ENCODE assay signal across 22 cellular contexts in genomic region chr18:54327818-54328217, GRCh38. TPM values are rescaled to one million over a fixed set of nuclear protein-coding genes. Genes with fewer than 3 reads are reported as not detected.
DNase-seq lines count a peak whose midpoint lies in the region; ATAC-seq, FAIRE-seq and TF ChIP-seq lines count a peak whose summit lies in the region.
"Had no signal": no experiment of that assay in that cellular context is flagged by ENCODE, and none has a peak within 500 bp of the region (broad histone marks: within the 10 kb centered on the region; RNA-seq: fewer than 3 reads in every experiment).

No MANE protein-coding gene starts in this region.

- 69% methylated on average over 4 of the region's 4 CpGs for WGBS in mammary epithelial cell (ENCODE audit: low coverage, missing lambda C conversion rate)

- no peak overlapping the region for H3K27ac Mint-ChIP-seq in naive thymus-derived CD8-positive, alpha-beta T cell
- H3K27ac Mint-ChIP-seq: CD4-positive, alpha-beta T cell had no signal

- H3K9me3 ChIP-seq in OCI-LY3 (ENCODE audit: insufficient read depth, low read length), result no peaks in the 10 kb centered on the region
- no peaks in the 10 kb centered on the region for H3K9me3 ChIP-seq in mammary epithelial cell (replicated peaks; ENCODE audit: insufficient read depth, low read length)
- H3K9me3 ChIP-seq in keratinocyte (ENCODE audit: control insufficient read depth, low read depth, low read length), result no peaks in the 10 kb centered on the region
- H3K9me3 ChIP-seq: BLaER1, Caco-2 had no signal

- intact Hi-C loops in mammary epithelial cell (cut with micrococcal nuclease), result no loop called here

- in situ Hi-C loops in mammary epithelial cell (cut with MboI; ENCODE audit: low sequenced_read_pairs in 2 of 2), result no loop called here
- in situ Hi-C loops in GM13977 (cut with MboI; ENCODE audit: low pct_unique_long_range_greater_than_20kb, low sequenced_read_pairs, unreplicated experiment), result no loop called here

- no peaks in the 10 kb centered on the region for H3K9me1 ChIP-seq in keratinocyte (ENCODE audit: control insufficient read depth, extremely low read depth, insufficient read depth, low read length)

- POLR2A ChIA-PET in naive thymus-derived CD8-positive, alpha-beta T cell (lab: Charles Lee), result no interaction called here

- CTCF ChIA-PET in mammary epithelial cell (lab: Charles Lee; ENCODE audit: low non-redundant PET), result no interaction called here

- H3K4me2 ChIP-seq in OCI-LY3 (ENCODE audit: low read length) (peak overlapping the region; percentile 36), mammary epithelial cell (ENCODE audit: insufficient read depth, low read depth, low read length) (no peak overlapping the region), keratinocyte (ENCODE audit: control insufficient read depth, extremely low read depth, insufficient read depth, low read depth, low read length) (no peak overlapping the region)
- H3K4me2 ChIP-seq: BLaER1 had no signal

- H3K9ac ChIP-seq in OCI-LY3 (ENCODE audit: low read length), result no peak overlapping the region
- H3K9ac ChIP-seq in mammary epithelial cell (ENCODE audit: insufficient read depth, low read length), result no peak overlapping the region
- H3K9ac ChIP-seq in keratinocyte (ENCODE audit: control insufficient read depth, extremely low read depth, insufficient read depth, low read length), result no peak overlapping the region
- H3K9ac ChIP-seq: BLaER1 had no signal

- H3K27me3 ChIP-seq in OCI-LY3 (ENCODE audit: low read depth, low read length), result no peaks in the 10 kb centered on the region
- H3K27me3 ChIP-seq in mammary epithelial cell (ENCODE audit: insufficient read depth, low read length), result no peaks in the 10 kb centered on the region
- H3K27me3 ChIP-seq in keratinocyte (ENCODE audit: control insufficient read depth, extremely low read depth, insufficient read depth, low read length), result no peaks in the 10 kb centered on the region
- H3K27me3 ChIP-seq: BLaER1 had no signal

- H3K4me3 ChIP-seq in OCI-LY3 (ENCODE audit: low read length), result no peak overlapping the region
- no peak overlapping the region for H3K4me3 ChIP-seq in mammary epithelial cell (replicated peaks in 1 of 3; ENCODE audit: insufficient read depth in 1 of 3, low read depth in 2 of 3, low read length in 3 of 3)
- H3K4me3 ChIP-seq in keratinocyte (ENCODE audit: control insufficient read depth in 2 of 3, extremely low read depth in 1 of 3, insufficient read depth in 2 of 3, low read depth in 1 of 3, low read length in 3 of 3), result no peak overlapping the region
- H3K4me3 ChIP-seq: BLaER1 had no signal

- dilution Hi-C loops in mammary epithelial cell (cut with HindIII; ENCODE audit: low sequenced_read_pairs) (no loop called here), keratinocyte (cut with MboI; ENCODE audit: extremely low pct_ligation_motif_present, low sequenced_read_pairs) (no loop called here)

- no peaks in the 10 kb centered on the region for H3K79me2 ChIP-seq in OCI-LY3 (ENCODE audit: low read length)
- H3K79me2 ChIP-seq in mammary epithelial cell (ENCODE audit: insufficient read depth, low read length), result no peaks in the 10 kb centered on the region
- no peaks in the 10 kb centered on the region for H3K79me2 ChIP-seq in keratinocyte (ENCODE audit: control insufficient read depth, insufficient read depth, low read length)

- H3K4me1 ChIP-seq in OCI-LY3 (ENCODE audit: low read length) (peaks cover 47% of the 10 kb centered on the region), mammary epithelial cell (ENCODE audit: insufficient read depth, low read length) (no peaks in the 10 kb centered on the region), keratinocyte (ENCODE audit: control insufficient read depth, extremely low read depth, insufficient read depth, low read length) (peaks cover 4% of the 10 kb centered on the region)
- H3K4me1 ChIP-seq: BLaER1, Caco-2 had no signal

- no peak for ATAC-seq in naive thymus-derived CD8-positive, alpha-beta T cell
- ATAC-seq: SK-N-SH treated with all-trans-retinoic acid at 6 μM for 48 hours had no signal

- no peaks in the 10 kb centered on the region for H3K9me3 Mint-ChIP-seq in naive thymus-derived CD8-positive, alpha-beta T cell
- H3K9me3 Mint-ChIP-seq: CD4-positive, alpha-beta T cell had no signal

- no peak for TF ChIP-seq POLR2A in GM12892 (IDR thresholded peaks at IDR 0.05; ENCODE audit: low read depth, low read length)

- H3K27me3 Mint-ChIP-seq in naive thymus-derived CD8-positive, alpha-beta T cell, result peaks cover 0 to 8% (median 1%) of the 10 kb centered on the region in 5 donors

- H3K36me3 ChIP-seq in OCI-LY3 (replicated peaks; ENCODE audit: low read depth, low read length) (no peaks in the 10 kb centered on the region), mammary epithelial cell (ENCODE audit: insufficient read depth, low read length) (no peaks in the 10 kb centered on the region), keratinocyte (ENCODE audit: control insufficient read depth in 2 of 2, extremely low read depth in 1 of 2, insufficient read depth in 2 of 2, low read length in 2 of 2) (no peaks in the 10 kb centered on the region)
- H3K36me3 ChIP-seq: BLaER1 had no signal

- no TSS peak for BruUV-seq in mammary epithelial cell (replicated peaks; lab: Mats Ljungman, UMichigan)

- H3K4me3 Mint-ChIP-seq in naive thymus-derived CD8-positive, alpha-beta T cell, result no peak overlapping the region
- H3K4me3 Mint-ChIP-seq: CD4-positive, alpha-beta T cell had no signal

- TF ChIP-seq CTCF in OCI-LY3 (IDR thresholded peaks at IDR 0.05; ENCODE audit: low read depth, low read length), result no peak
- TF ChIP-seq CTCF in mammary epithelial cell (conservative IDR thresholded peaks at IDR 0.05 in 1 of 2, IDR thresholded peaks at IDR 0.05 in 1 of 2; ENCODE audit: extremely low read depth in 1 of 2, insufficient read depth in 1 of 2, low read depth in 1 of 2, low read length in 2 of 2), result no peak
- TF ChIP-seq CTCF in keratinocyte (optimal IDR thresholded peaks at IDR 0.05 in 1 of 3, IDR thresholded peaks at IDR 0.05 in 1 of 3, conservative IDR thresholded peaks at IDR 0.05 in 1 of 3; ENCODE audit: extremely low read depth in 1 of 3, insufficient read depth in 2 of 3, low read length in 3 of 3), result no peak
- no peak for TF ChIP-seq CTCF in GM13977 (IDR thresholded peaks at IDR 0.05; ENCODE audit: extremely low read depth, insufficient read depth, missing control alignments)

- FAIRE-seq in GM12892 (lab: Jason Lieb, UNC), result peak; percentile 67
- FAIRE-seq in keratinocyte (lab: Jason Lieb, UNC), result peak; percentile 23
- FAIRE-seq: H54 had no signal

- no peaks in the 10 kb centered on the region for H3K4me1 Mint-ChIP-seq in naive thymus-derived CD8-positive, alpha-beta T cell

- H3K36me3 Mint-ChIP-seq in naive thymus-derived CD8-positive, alpha-beta T cell, result no peaks in the 10 kb centered on the region

- no peak overlapping the region for H3K27ac ChIP-seq in OCI-LY3 (ENCODE audit: low read length)
- H3K27ac ChIP-seq in mammary epithelial cell (ENCODE audit: insufficient read depth, low read depth, low read length), result no peak overlapping the region
- H3K27ac ChIP-seq in keratinocyte (ENCODE audit: control insufficient read depth, insufficient read depth, low read length), result no peak overlapping the region
- H3K27ac ChIP-seq: BLaER1 had no signal

- peak overlapping the region; percentile 35 for H2AFZ ChIP-seq in OCI-LY3 (ENCODE audit: low read depth, low read length)
- H2AFZ ChIP-seq in mammary epithelial cell (ENCODE audit: low read depth, low read length), result peak overlapping the region; percentile 22
- H2AFZ ChIP-seq in keratinocyte (ENCODE audit: control insufficient read depth, low read length), result peak overlapping the region; percentile 30

- DNase-seq in GM12892 (ENCODE audit: insufficient read length) (no peak), mammary epithelial cell (peak; percentile 17), keratinocyte (ENCODE audit: low read depth, low spot score) (no peak), GM13977 (ENCODE audit: low spot score) (no peak), mucosa of gallbladder (ENCODE audit: low spot score) (no peak)
- no peak for DNase-seq in naive thymus-derived CD8-positive, alpha-beta T cell
- DNase-seq: ACHN; Caco-2; CD4-positive, alpha-beta T cell; DND-41; GF-D8; NCI-H1105; NCI-H2029 treated with DMSO at 0.1 percent for 48 hours; NCI-H226; NCI-H510A treated with DMSO at 0.1 percent for 48 hours; NCI-H82; OCI-M1 had no signal

- H4K20me1 ChIP-seq in OCI-LY3 (ENCODE audit: insufficient read depth, low read length) (no peaks in the 10 kb centered on the region), mammary epithelial cell (ENCODE audit: insufficient read depth, low read length) (no peaks in the 10 kb centered on the region), keratinocyte (ENCODE audit: control insufficient read depth, extremely low read depth, insufficient read depth, low read length) (no peaks in the 10 kb centered on the region)
- H4K20me1 ChIP-seq: BLaER1 had no signal

RNA-seq across cellular contexts. Expression of gene STARD6, which starts 29.8 kb away (rescaled TPM):
- polyA plus RNA-seq in GM12892 (2012; ENCODE audit: missing spikeins), result not detected
- total RNA-seq in mammary epithelial cell (under 1 TPM in 1 of 2 donors, not detected in 1; 0.49 TPM), mucosa of gallbladder (not detected)
- polyA plus RNA-seq in mammary epithelial cell (0.14 TPM), keratinocyte (0.30 TPM in 1 of 3 replicates, not detected in the others)
- polyA minus RNA-seq in mammary epithelial cell (not detected), keratinocyte (not detected in 3 replicates)
- not detected for polyA plus RNA-seq in keratinocyte (2011; ENCODE audit: low read depth)
- 0.12 TPM in 1 of 2 replicates, not detected in the other for polyA plus RNA-seq in keratinocyte (2011; cell fraction: cytosol; rRNA removed)
- polyA plus RNA-seq in keratinocyte (2011; cell fraction: nucleus; rRNA removed), result not detected in 2 replicates
- not detected in 2 replicates for polyA plus RNA-seq in keratinocyte (2012; ENCODE audit: low replicate concordance)
- not detected for polyA minus RNA-seq in keratinocyte (2011; cell fraction: cytosol; rRNA and poly(A)+ RNA removed)
- not detected in 2 replicates for polyA minus RNA-seq in keratinocyte (2011; cell fraction: nucleus; rRNA and poly(A)+ RNA removed)
- not detected for total RNA-seq in naive thymus-derived CD8-positive, alpha-beta T cell
- polyA plus RNA-seq in naive thymus-derived CD8-positive, alpha-beta T cell, result not detected
- total RNA-seq: Caco-2; CD4-positive, alpha-beta T cell; LHCN-M2 had no signal

RNA-seq across cellular contexts. Expression of gene C18orf54, which starts 29.9 kb away (rescaled TPM):
- polyA plus RNA-seq in GM12892 (2012; ENCODE audit: missing spikeins), result 3.2 TPM
- total RNA-seq in mammary epithelial cell, result 10 to 100 TPM in 1 of 2 donors, 1 to 10 TPM in 1; 2.3 to 12.0 TPM
- polyA plus RNA-seq in mammary epithelial cell, result 2.9 TPM
- 22.1 TPM for polyA minus RNA-seq in mammary epithelial cell
- 1.9 to 5.1 TPM (median 3.0 TPM) in 3 replicates for polyA plus RNA-seq in keratinocyte
- polyA plus RNA-seq in keratinocyte (2011; ENCODE audit: low read depth), result 0.90 TPM
- 1.8 and 3.4 TPM in 2 replicates for polyA plus RNA-seq in keratinocyte (2011; cell fraction: cytosol; rRNA removed)
- polyA plus RNA-seq in keratinocyte (2011; cell fraction: nucleus; rRNA removed), result 3.5 and 4.0 TPM in 2 replicates
- polyA plus RNA-seq in keratinocyte (2012; ENCODE audit: low replicate concordance), result 0.56 and 3.9 TPM in 2 replicates
- polyA minus RNA-seq in keratinocyte, result 1.5 to 6.2 TPM (median 1.6 TPM) in 3 replicates
- 2.9 TPM for polyA minus RNA-seq in keratinocyte (2011; cell fraction: cytosol; rRNA and poly(A)+ RNA removed)
- polyA minus RNA-seq in keratinocyte (2011; cell fraction: nucleus; rRNA and poly(A)+ RNA removed), result 2.2 and 4.3 TPM in 2 replicates
- 1 to 10 TPM; 3.8 to 4.2 TPM for total RNA-seq in naive thymus-derived CD8-positive, alpha-beta T cell
- 1 to 10 TPM in 2 of 3 donors, under 1 TPM in 1; 0.98 to 1.3 (median 1.2) TPM for polyA plus RNA-seq in naive thymus-derived CD8-positive, alpha-beta T cell
- 1.3 TPM for total RNA-seq in mucosa of gallbladder

RNA-seq across cellular contexts. Expression of gene POLI, which starts 58.5 kb away (rescaled TPM):
- polyA plus RNA-seq in GM12892 (2012; ENCODE audit: missing spikeins), result 15.7 TPM
- total RNA-seq in mammary epithelial cell (10 to 100 TPM; 23.3 to 27.5 TPM), mucosa of gallbladder (27.2 TPM)
- polyA plus RNA-seq in mammary epithelial cell (4.2 TPM), keratinocyte (12.1 to 25.6 TPM (median 20.5 TPM) in 3 replicates)
- polyA minus RNA-seq in mammary epithelial cell (2.3 TPM), keratinocyte (2.4 to 23.5 TPM (median 8.0 TPM) in 3 replicates)
- 14.2 TPM for polyA plus RNA-seq in keratinocyte (2011; ENCODE audit: low read depth)
- polyA plus RNA-seq in keratinocyte (2011; cell fraction: cytosol; rRNA removed), result 6.9 and 15.3 TPM in 2 replicates
- polyA plus RNA-seq in keratinocyte (2011; cell fraction: nucleus; rRNA removed), result 56.9 and 68.7 TPM in 2 replicates
- polyA plus RNA-seq in keratinocyte (2012; ENCODE audit: low replicate concordance), result 9.8 and 11.5 TPM in 2 replicates
- polyA minus RNA-seq in keratinocyte (2011; cell fraction: cytosol; rRNA and poly(A)+ RNA removed), result 10.0 TPM
- 15.1 and 31.9 TPM in 2 replicates for polyA minus RNA-seq in keratinocyte (2011; cell fraction: nucleus; rRNA and poly(A)+ RNA removed)
- 10 to 100 TPM; 43.1 to 48.0 TPM for total RNA-seq in naive thymus-derived CD8-positive, alpha-beta T cell
- polyA plus RNA-seq in naive thymus-derived CD8-positive, alpha-beta T cell, result 1 to 10 TPM; 4.9 to 8.6 (median 8.1) TPM
